8 cellular contexts compared by ENCODE assay signal in the genomic region with DNA sequence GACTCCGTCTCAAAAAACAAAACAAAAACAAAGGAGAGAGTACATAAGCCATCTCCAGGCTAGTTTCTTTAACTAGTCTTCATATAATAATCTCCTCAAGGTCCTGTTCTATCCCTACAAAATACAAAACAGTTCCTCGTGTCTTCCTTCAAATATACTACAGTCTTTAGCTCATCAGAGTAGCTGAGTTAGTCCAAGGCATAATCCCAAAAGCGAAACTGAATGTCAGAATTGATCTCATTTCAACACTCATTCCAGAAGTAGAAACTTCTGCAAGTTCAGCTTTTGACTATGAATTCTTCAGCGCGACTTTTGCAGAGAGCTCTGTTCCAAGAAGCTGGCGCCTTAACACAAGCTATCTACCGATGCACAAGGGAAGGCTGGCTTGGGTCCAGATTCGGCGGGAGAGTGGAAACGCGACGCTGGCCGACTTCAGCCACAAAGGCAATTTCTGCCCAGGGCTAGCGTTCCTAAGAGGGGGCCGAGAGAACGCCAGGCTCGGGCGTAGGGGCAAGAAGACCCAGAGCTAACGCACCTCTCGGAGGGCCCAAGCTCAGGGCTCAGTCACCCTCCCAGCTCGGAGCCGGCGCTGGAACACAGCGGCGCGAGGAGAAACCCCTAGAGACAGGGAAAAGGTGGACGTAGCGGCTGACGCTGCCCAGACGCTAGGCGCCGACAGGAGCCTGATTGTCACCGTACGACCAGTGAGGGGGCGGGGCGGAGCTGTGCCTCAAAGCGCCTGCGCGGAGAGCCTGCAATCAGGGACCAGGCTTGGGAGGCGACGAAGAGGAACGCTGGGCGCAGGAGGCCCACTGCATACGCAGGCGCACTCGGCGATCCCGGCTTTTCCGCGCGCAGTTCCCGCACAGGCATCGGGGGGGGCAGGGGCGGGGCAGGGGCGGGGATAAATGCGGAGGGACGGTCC. TPM values are rescaled to one million over a fixed set of nuclear protein-coding genes. Genes with fewer than 3 reads are reported as not detected.
A peak's percentile ranks its signal among the peaks of the same experiment; 100 is the strongest.
DNase-seq lines count a peak whose midpoint lies in the region; ATAC-seq lines count a peak whose summit lies in the region.

No MANE protein-coding gene starts in this region.

- peaks cover 0 to 17% (median 11%) of the 10 kb centered on the region in 11 experiments; a peak in 16 of 22 replicates for H3K9me3 ChIP-seq in BLaER1 treated with 17β-estradiol and CSF1 and Interleukin-3, amounts not matched to agents 10 nM and 100 nM (replicated peaks in 1 of 11)

- peaks cover 51 to 62% (median 57%) of the 10 kb centered on the region in 10 experiments for H3K4me1 ChIP-seq in BLaER1 treated with 17β-estradiol and CSF1 and Interleukin-3, amounts not matched to agents 10 nM and 100 nM

- ATAC-seq in GM19328 (IDR thresholded peaks at IDR 0.05; ENCODE audit: unreplicated experiment) (peak; percentile 74), HG03469 (IDR thresholded peaks at IDR 0.05; ENCODE audit: unreplicated experiment) (peak; percentile 57), left lobe of liver (peak; percentile 87)

- peak overlapping the region; percentile 87 to 95 (median 90) for H3K9ac ChIP-seq in BLaER1 treated with 17β-estradiol and CSF1 and Interleukin-3, amounts not matched to agents 10 nM and 100 nM

- DNase-seq in NCI-H526 (lab: John Stamatoyannopoulos, UW) (peak; percentile 88 to 98), cortex of kidney (lab: John Stamatoyannopoulos, UW) (peak; percentile 76), left lobe of liver (ENCODE audit: low spot score) (peak; percentile 100)
- DNase-seq in activated CD4-positive, alpha-beta T cell treated with anti-CD3 and anti-CD28 coated beads, Interleukin-2, amount 10 ng/mL, durations not matched to agents 7 days and 5 days = peak; percentile 98
- DNase-seq in stimulated activated CD4-positive, alpha-beta T cell treated with anti-CD3 and anti-CD28 coated beads, Interleukin-2, amount 100 ng/mL, for 24 hours = peak; percentile 99 to 100

- CTCF ChIA-PET in activated CD4-positive, alpha-beta T cell treated with anti-CD3 and anti-CD28 coated beads, Interleukin-2, amount 10 ng/mL, durations not matched to agents 7 days and 5 days (lab: Charles Lee) = interaction anchor here (0.6 to 2.1 kb wide), 10 partner anchors 10 to 327 kb away, joined by 3 to 14 read pairs (median 3); a partner anchor contains a TSS

- POLR2A ChIA-PET in activated CD4-positive, alpha-beta T cell treated with anti-CD3 and anti-CD28 coated beads, Interleukin-2, amount 10 ng/mL, durations not matched to agents 7 days and 5 days (lab: Charles Lee) = interaction anchor here (0.5 to 1.2 kb wide), 7 partner anchors 20 to 378 kb away, joined by 3 to 4 read pairs (median 3); a partner anchor contains a TSS

- H3K4me1 Mint-ChIP-seq in activated CD4-positive, alpha-beta T cell treated with anti-CD3 and anti-CD28 coated beads, Interleukin-2, amount 10 ng/mL, durations not matched to agents 7 days and 5 days = peaks cover 53% of the 10 kb centered on the region

- H4K20me1 ChIP-seq in BLaER1 treated with 17β-estradiol and CSF1 and Interleukin-3, amounts not matched to agents 10 nM and 100 nM = no peaks in the 10 kb centered on the region

- peak overlapping the region; percentile 85 to 94 (median 90) for H3K27ac ChIP-seq in BLaER1 treated with 17β-estradiol and CSF1 and Interleukin-3, amounts not matched to agents 10 nM and 100 nM

- H3K27me3 Mint-ChIP-seq in activated CD4-positive, alpha-beta T cell treated with anti-CD3 and anti-CD28 coated beads, Interleukin-2, amount 10 ng/mL, durations not matched to agents 7 days and 5 days = no peaks in the 10 kb centered on the region

- H3K27me3 ChIP-seq in BLaER1 treated with 17β-estradiol and CSF1 and Interleukin-3, amounts not matched to agents 10 nM and 100 nM = no peaks in the 10 kb centered on the region

- H3K27ac Mint-ChIP-seq in activated CD4-positive, alpha-beta T cell treated with anti-CD3 and anti-CD28 coated beads, Interleukin-2, amount 10 ng/mL, durations not matched to agents 7 days and 5 days = peak overlapping the region; percentile 99

- peak overlapping the region; percentile 99 for H3K4me3 Mint-ChIP-seq in activated CD4-positive, alpha-beta T cell treated with anti-CD3 and anti-CD28 coated beads, Interleukin-2, amount 10 ng/mL, durations not matched to agents 7 days and 5 days

- H3K4me2 ChIP-seq in BLaER1 treated with 17β-estradiol and CSF1 and Interleukin-3, amounts not matched to agents 10 nM and 100 nM = peak overlapping the region; percentile 70 to 96 (median 87)

- H3K9me3 Mint-ChIP-seq in activated CD4-positive, alpha-beta T cell treated with anti-CD3 and anti-CD28 coated beads, Interleukin-2, amount 10 ng/mL, durations not matched to agents 7 days and 5 days = no peaks in the 10 kb centered on the region

- H3K36me3 Mint-ChIP-seq in activated CD4-positive, alpha-beta T cell treated with anti-CD3 and anti-CD28 coated beads, Interleukin-2, amount 10 ng/mL, durations not matched to agents 7 days and 5 days (ENCODE audit: low read depth) = peaks cover 10% of the 10 kb centered on the region

- H3K36me3 ChIP-seq in BLaER1 treated with 17β-estradiol and CSF1 and Interleukin-3, amounts not matched to agents 10 nM and 100 nM = peaks cover 0 to 11% (median 0%) of the 10 kb centered on the region in 11 experiments; a peak in 3 of 22 replicates

- peak overlapping the region; percentile 70 to 95 (median 89) for H3K4me3 ChIP-seq in BLaER1 treated with 17β-estradiol and CSF1 and Interleukin-3, amounts not matched to agents 10 nM and 100 nM

RNA-seq across cellular contexts. Expression of a gene that starts 0.5 kb away (rescaled TPM):
- total RNA-seq in activated CD4-positive, alpha-beta T cell treated with anti-CD3 and anti-CD28 coated beads, Interleukin-2, amount 10 ng/mL, durations not matched to agents 7 days and 5 days = 10 to 100 TPM; 18.4 to 24.1 TPM
- 83.8 TPM for total RNA-seq in left lobe of liver

RNA-seq across cellular contexts. Expression of a gene that starts 46.0 kb away (rescaled TPM):
- total RNA-seq in activated CD4-positive, alpha-beta T cell treated with anti-CD3 and anti-CD28 coated beads, Interleukin-2, amount 10 ng/mL, durations not matched to agents 7 days and 5 days = 100 to 1,000 TPM; 147 to 231 TPM
- 18.7 TPM for total RNA-seq in left lobe of liver

Comparison
In these comparisons a context has a peak if more than half of its experiments do, and no peak if none do; other contexts are left out.
1. Peak in every context shown above with its lines: DNase-seq, ATAC-seq, H3K4me3 ChIP-seq and H3K27ac ChIP-seq.